Comparison of ENCODE assay signal across 8 cellular contexts in the genomic region with DNA sequence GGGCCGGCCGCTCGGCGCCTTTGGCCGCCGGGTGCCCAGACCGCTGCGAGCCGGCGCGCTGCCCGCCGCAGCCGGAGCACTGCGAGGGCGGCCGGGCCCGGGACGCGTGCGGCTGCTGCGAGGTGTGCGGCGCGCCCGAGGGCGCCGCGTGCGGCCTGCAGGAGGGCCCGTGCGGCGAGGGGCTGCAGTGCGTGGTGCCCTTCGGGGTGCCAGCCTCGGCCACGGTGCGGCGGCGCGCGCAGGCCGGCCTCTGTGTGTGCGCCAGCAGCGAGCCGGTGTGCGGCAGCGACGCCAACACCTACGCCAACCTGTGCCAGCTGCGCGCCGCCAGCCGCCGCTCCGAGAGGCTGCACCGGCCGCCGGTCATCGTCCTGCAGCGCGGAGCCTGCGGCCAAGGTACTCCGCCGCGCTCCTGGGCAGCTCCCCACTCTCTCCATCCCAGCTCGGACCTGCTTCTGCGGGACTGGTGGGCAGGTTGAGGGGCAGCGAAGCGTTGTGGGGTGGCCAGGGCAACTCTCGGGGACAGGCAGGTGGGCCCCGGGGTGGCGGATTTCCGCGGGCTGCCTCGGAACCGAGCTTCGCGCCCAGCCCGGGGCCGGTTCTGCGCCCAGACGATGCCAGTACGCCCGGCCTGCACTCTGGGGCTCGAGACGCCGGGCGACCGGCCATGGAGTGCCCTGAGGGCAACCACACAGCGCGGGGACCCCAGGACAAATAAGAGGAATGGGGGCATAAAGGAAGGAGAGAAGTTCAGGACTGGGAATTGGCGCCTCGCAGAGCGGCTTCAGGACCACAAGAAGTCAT. TPM values are rescaled to one million over a fixed set of nuclear protein-coding genes. Genes with fewer than 3 reads are reported as not detected.
A peak's percentile ranks its signal among the peaks of the same experiment; 100 is the strongest.
DNase-seq lines count a peak whose midpoint lies in the region; ATAC-seq and TF ChIP-seq lines count a peak whose summit lies in the region.

No MANE protein-coding gene starts in this region.

- H3K27ac Mint-ChIP-seq in effector memory CD8-positive, alpha-beta T cell, result no peak overlapping the region

- peaks cover 48 to 58% of the 10 kb centered on the region in 2 donors for H3K27me3 Mint-ChIP-seq in effector memory CD8-positive, alpha-beta T cell

- no peak for TF ChIP-seq POLR2A in uterus (IDR thresholded peaks at IDR 0.05)

- H3K36me3 ChIP-seq in mucosa of descending colon (ENCODE audit: low read depth) (no peaks in the 10 kb centered on the region), uterus (no peaks in the 10 kb centered on the region)

- intact Hi-C loops in mucosa of descending colon (cut with DNase I, micrococcal nuclease) (no loop called here), uterus (cut with DNase I; ENCODE audit: low total_unique reads) (no loop called here)

- peaks cover 6% of the 10 kb centered on the region for H3K36me3 Mint-ChIP-seq in effector memory CD8-positive, alpha-beta T cell (ENCODE audit: insufficient read depth)

- H3K4me1 ChIP-seq in mucosa of descending colon (ENCODE audit: low read depth), result peaks cover 15% of the 10 kb centered on the region
- peaks cover 0 to 4% of the 10 kb centered on the region in 2 donors for H3K4me1 ChIP-seq in uterus

- peak overlapping the region; percentile 57 for H3K27ac ChIP-seq in AG04450 (ENCODE audit: low read depth, low read length)
- peak overlapping the region; percentile 90 to 96 for H3K27ac ChIP-seq in uterus

- POLR2A ChIA-PET in AG04450 (lab: Yijun Ruan, JAX), result interaction anchor here (0.7 kb wide), 1 partner anchor 43 kb away, joined by 3 read pairs; no protein-coding TSS in a partner anchor

- no peaks in the 10 kb centered on the region for H3K9me3 Mint-ChIP-seq in effector memory CD8-positive, alpha-beta T cell

- H3K4me3 ChIP-seq in AG04450 (ENCODE audit: low read depth, low read length), result peak overlapping the region; percentile 77
- H3K4me3 ChIP-seq in mucosa of descending colon, result peak overlapping the region; percentile 19
- H3K4me3 ChIP-seq in uterus, result peak overlapping the region; percentile 56 to 85

- H3K9me3 ChIP-seq in AG04450 (ENCODE audit: control insufficient read depth, insufficient read depth, low read length) (no peaks in the 10 kb centered on the region), mucosa of descending colon (no peaks in the 10 kb centered on the region), uterus (no peaks in the 10 kb centered on the region)

- no peaks in the 10 kb centered on the region for H3K27me3 ChIP-seq in AG04450 (ENCODE audit: control insufficient read depth, insufficient read depth, low read length)
- H3K27me3 ChIP-seq in uterus, result no peaks in the 10 kb centered on the region

- TF ChIP-seq CTCF in AG04450 (IDR thresholded peaks at IDR 0.05; ENCODE audit: low read depth, low read length) (no peak), mucosa of descending colon (IDR thresholded peaks at IDR 0.05) (no peak), uterus (IDR thresholded peaks at IDR 0.05) (peak in 1 of 4 experiments; percentile 16)

- peak overlapping the region; percentile 85 to 88 for H3K4me3 Mint-ChIP-seq in effector memory CD8-positive, alpha-beta T cell

- ATAC-seq in effector memory CD8-positive, alpha-beta T cell (replicated peaks), result peak; percentile 65
- peak; percentile 68 for ATAC-seq in mucosa of descending colon
- ATAC-seq in HG02798 (IDR thresholded peaks at IDR 0.05; ENCODE audit: poor library complexity, unreplicated experiment), result no peak

- CTCF ChIA-PET in AG04450 (lab: Charles Lee), result interaction anchor here (1.1 kb wide), 1 partner anchor 27 kb away, joined by 4 read pairs; no protein-coding TSS in a partner anchor

- no peak for DNase-seq in AG04450 (ENCODE audit: low read depth, low spot score)
- DNase-seq in NCI-H146 treated with DMSO at 0.1 percent for 48 hours (lab: John Stamatoyannopoulos, UW; ENCODE audit: unreplicated experiment), result peak; percentile 10
- DNase-seq in effector memory CD8-positive, alpha-beta T cell, result peak in 1 of 3 experiments; percentile 10
- DNase-seq in mucosa of descending colon, result peak in 2 of 3 donors; percentile 25 to 57
- peak in 1 of 2 donors; percentile 34 for DNase-seq in uterus
- no peak for DNase-seq in hippocampal formation (lab: John Stamatoyannopoulos, UW)
- DNase-seq in NCI-H82 (lab: John Stamatoyannopoulos, UW), result no peak

- H3K4me1 Mint-ChIP-seq in effector memory CD8-positive, alpha-beta T cell (ENCODE audit: low read depth in 2 of 2), result peaks cover 9 to 19% of the 10 kb centered on the region in 2 donors

RNA-seq across cellular contexts. Expression of gene HTRA1, which starts 0.6 kb away (rescaled TPM):
- 179 and 187 TPM in 2 replicates for polyA plus RNA-seq in AG04450 (2011; rRNA removed)
- 30.3 and 32.8 TPM in 2 replicates for polyA minus RNA-seq in AG04450 (2011; rRNA and poly(A)+ RNA removed)
- total RNA-seq in mucosa of descending colon (100 to 1,000 TPM in 1 of 3 donors, 10 to 100 TPM in 2; 11.0 to 122 (median 28.9) TPM), uterus (100 to 1,000 TPM in 3 of 4 donors, 10 to 100 TPM in 1; 98.3 to 153 (median 142) TPM)

RNA-seq across cellular contexts. Expression of gene ARMS2, which starts 7.5 kb away (rescaled TPM):
- polyA plus RNA-seq in AG04450 (2011; rRNA removed), result not detected in 2 replicates
- polyA minus RNA-seq in AG04450 (2011; rRNA and poly(A)+ RNA removed), result not detected in 2 replicates
- total RNA-seq in mucosa of descending colon (not detected), uterus (not detected)

Comparison
In these comparisons a context has a peak if more than half of its experiments do, and no peak if none do; other contexts are left out.
1. DNase-seq: peak in NCI-H146 treated with DMSO at 0.1 percent for 48 hours (single experiment) and mucosa of descending colon (2 of 3); none in AG04450 (single experiment), hippocampal formation (0 of 2) and NCI-H82 (single experiment).
2. H3K4me3 ChIP-seq: peak in every context shown above with its lines; median percentile 77 in AG04450; 70 in uterus; 19 in mucosa of descending colon.